In the genomic region with DNA sequence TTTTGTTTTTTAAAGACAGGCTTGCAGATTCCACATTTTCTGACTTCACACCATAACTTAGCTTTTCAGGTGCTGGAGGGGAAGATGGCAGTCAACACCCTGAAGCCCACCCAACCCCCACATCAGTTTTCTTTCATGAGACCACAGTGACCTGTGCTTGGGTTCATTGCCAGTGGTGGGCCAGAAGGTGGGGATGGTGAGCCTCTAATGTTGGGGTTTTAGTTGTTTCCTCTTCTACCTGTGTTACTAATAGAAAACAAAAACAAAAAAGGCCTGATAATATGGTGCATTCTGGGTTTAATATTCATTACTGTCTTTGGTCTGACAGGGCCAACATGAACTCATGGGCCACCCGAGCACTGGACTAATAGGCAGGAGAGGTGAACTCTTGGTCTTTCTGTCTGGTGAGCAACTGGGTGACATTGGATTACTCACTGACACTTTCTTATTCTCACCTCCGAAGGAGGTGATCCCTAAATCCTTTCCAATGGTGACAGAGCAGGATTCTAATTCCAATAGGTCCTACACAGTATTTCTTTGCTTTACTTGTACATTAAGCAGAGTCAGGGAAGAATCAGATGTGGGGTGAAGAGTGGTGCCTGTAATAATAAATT, we compare ENCODE assay signal across 8 cellular contexts.
A peak's percentile ranks its signal among the peaks of the same experiment; 100 is the strongest.
DNase-seq lines count a peak whose midpoint lies in the region; ATAC-seq, FAIRE-seq and TF ChIP-seq lines count a peak whose summit lies in the region.

No MANE protein-coding gene starts in this region.

- 0 out of 2 replicates have a peak, but pooled peaks have one; percentile 12 for TF ChIP-seq CTCF in C4-2B (conservative IDR thresholded peaks at IDR 0.05)
- TF ChIP-seq CTCF in activated B cell treated with CpG ODN at 0.5 μM for 24 hours (IDR thresholded peaks at IDR 0.05): no peak
- TF ChIP-seq CTCF in sigmoid colon (IDR thresholded peaks at IDR 0.05): no peak

- H3K36me3 Mint-ChIP-seq in activated B cell treated with CpG ODN at 0.5 μM for 24 hours (ENCODE audit: low read depth): peaks cover 64% of the 10 kb centered on the region

- H3K27me3 ChIP-seq in sigmoid colon: no peaks in the 10 kb centered on the region

- H3K9me3 Mint-ChIP-seq in activated B cell treated with CpG ODN at 0.5 μM for 24 hours: no peaks in the 10 kb centered on the region

- no peak overlapping the region for H3K27ac Mint-ChIP-seq in activated B cell treated with CpG ODN at 0.5 μM for 24 hours

- no peaks in the 10 kb centered on the region for H3K27me3 Mint-ChIP-seq in activated B cell treated with CpG ODN at 0.5 μM for 24 hours

- no peaks in the 10 kb centered on the region for H3K36me3 ChIP-seq in sigmoid colon

- no peak overlapping the region for H3K4me3 ChIP-seq in sigmoid colon

- peaks cover 25% of the 10 kb centered on the region for H3K4me1 Mint-ChIP-seq in activated B cell treated with CpG ODN at 0.5 μM for 24 hours

- no peak for TF ChIP-seq EP300 in sigmoid colon (IDR thresholded peaks at IDR 0.05)

- no peak overlapping the region for H3K4me3 Mint-ChIP-seq in activated B cell treated with CpG ODN at 0.5 μM for 24 hours

- H3K27ac ChIP-seq in C4-2B (no peak overlapping the region), sigmoid colon (no peak overlapping the region)

- intact Hi-C loops in activated B cell treated with CpG ODN at 0.5 μM for 24 hours (cut with micrococcal nuclease) (loop anchor here (1.0 to 2.0 kb wide), 5 partner anchors 87 to 1139 kb away; no protein-coding TSS in a partner anchor), sigmoid colon (cut with DNase I) (no loop called here)

- WGBS in sigmoid colon, 2 donors: 59 to 60% methylated on average over 2 of the region's 2 CpGs

- ATAC-seq in GM21619 (IDR thresholded peaks at IDR 0.05; ENCODE audit: unreplicated experiment) (peak; percentile 61), activated B cell treated with CpG ODN at 0.5 μM for 24 hours (ENCODE audit: low read depth) (peak; percentile 83), HG03457 (IDR thresholded peaks at IDR 0.05; ENCODE audit: unreplicated experiment) (no peak)

- POLR2A ChIA-PET in activated B cell treated with CpG ODN at 0.5 μM for 24 hours (lab: Charles Lee): interaction anchor here (3.0 kb wide), 1 partner anchor 87 kb away, joined by 26 read pairs; no protein-coding TSS in a partner anchor

- H3K4me1 ChIP-seq in sigmoid colon: peaks cover 0 to 12% (median 9%) of the 10 kb centered on the region in 4 donors

- no peaks in the 10 kb centered on the region for H3K9me3 ChIP-seq in sigmoid colon

- FAIRE-seq in frontal cortex (lab: Jason Lieb, UNC): no peak

- CTCF ChIA-PET in activated B cell treated with CpG ODN at 0.5 μM for 24 hours (lab: Charles Lee): interaction anchor here (1.1 to 2.2 kb wide), 4 partner anchors 88 to 599 kb away, joined by 3 to 8 read pairs (median 6); no protein-coding TSS in a partner anchor

- DNase-seq in activated B cell treated with CpG ODN at 0.5 μM for 24 hours: no peak
- peak; percentile 56 for DNase-seq in left kidney (ENCODE audit: low read depth, low spot score)
- no peak for DNase-seq in kidney tubule cell (ENCODE audit: low spot score)
- no peak for DNase-seq in frontal cortex (ENCODE audit: low spot score in 2 of 2)
- DNase-seq in sigmoid colon: no peak

- no peak for TF ChIP-seq POLR2A in sigmoid colon (IDR thresholded peaks at IDR 0.05)
